Comparison of ENCODE assay signal across 8 cellular contexts in the genomic region with DNA sequence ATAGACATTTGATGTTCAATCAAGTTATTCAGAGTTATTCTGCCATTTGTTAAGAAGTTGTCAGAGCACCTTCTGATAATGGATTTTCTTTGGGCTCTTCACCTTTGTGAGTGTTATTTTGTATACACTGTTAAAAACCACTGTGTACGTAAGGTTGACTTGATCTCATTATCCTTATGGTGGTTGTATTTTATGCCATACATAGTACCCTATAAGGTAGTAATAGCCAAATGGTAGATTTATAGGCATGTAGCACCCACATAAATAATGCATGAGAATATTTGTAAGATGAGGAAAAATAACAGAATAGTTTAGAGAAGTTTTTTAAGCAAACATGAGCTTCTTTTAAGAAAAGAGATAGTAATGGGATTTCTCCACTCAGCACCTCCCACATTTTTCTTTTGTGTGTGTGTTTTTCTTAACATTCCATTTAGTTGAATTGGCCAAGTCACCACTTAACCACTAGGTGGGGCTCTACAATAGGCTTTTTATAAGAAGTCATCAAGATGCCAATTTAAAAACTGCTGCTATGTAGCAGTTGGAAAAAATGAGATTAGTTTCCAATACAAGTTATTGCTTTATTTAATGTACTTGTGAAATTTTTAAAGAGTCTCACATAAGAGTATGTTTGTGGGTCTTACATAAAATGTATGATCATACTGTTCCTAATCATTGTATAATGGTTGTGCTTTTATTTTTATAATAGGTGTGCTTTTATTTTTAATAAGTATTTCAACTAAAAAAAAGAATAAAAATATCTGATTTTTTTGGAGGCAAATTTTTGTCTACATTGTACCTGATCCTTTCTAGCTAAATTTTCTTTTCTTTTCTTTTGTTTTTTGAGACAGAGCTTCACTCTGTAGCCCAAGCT. TPM values are rescaled to one million over a fixed set of nuclear protein-coding genes. Genes with fewer than 3 reads are reported as not detected.
DNase-seq lines count a peak whose midpoint lies in the region; ATAC-seq and TF ChIP-seq lines count a peak whose summit lies in the region.

No MANE protein-coding gene starts in this region.

- DNase-seq in activated naive CD4-positive, alpha-beta T cell treated with anti-CD3 and anti-CD28 coated beads for 36 hours: peak; percentile 45
- no peak for DNase-seq in activated naive CD4-positive, alpha-beta T cell treated with anti-CD3 and anti-CD28 coated beads, Interleukin-2, amount 50 U/mL, for 16 hours
- DNase-seq in LoVo (ENCODE audit: low spot score) (peak; percentile 74), RKO (ENCODE audit: low spot score) (peak; percentile 92), dedifferentiated amniotic fluid mesenchymal stem cell (ENCODE audit: extremely low spot score) (peak; percentile 94), vagina (ENCODE audit: extremely low spot score in 2 of 2) (no peak)
- DNase-seq in activated naive CD4-positive, alpha-beta T cell treated with anti-CD3 and anti-CD28 coated beads, Interleukin-2, amount 50 U/mL, for 72 hours (ENCODE audit: low spot score in 2 of 2): no peak

- H3K36me3 ChIP-seq in liver (ENCODE audit: control insufficient read depth in 4 of 4, insufficient read depth in 3 of 4, low read depth in 1 of 4, low read length in 3 of 4) (peaks cover 3 to 48% (median 31%) of the 10 kb centered on the region in 4 donors), vagina (peaks cover 0 to 69% of the 10 kb centered on the region in 2 donors)

- H3K4me1 Mint-ChIP-seq in activated naive CD4-positive, alpha-beta T cell treated with anti-CD3 and anti-CD28 coated beads for 36 hours (ENCODE audit: low read depth): no peaks in the 10 kb centered on the region

- 74% methylated on average over 1 of the region's 1 CpG for WGBS in liver

- no peak overlapping the region for H3K4me3 ChIP-seq in liver (ENCODE audit: low read depth in 1 of 3, low read length in 3 of 3)
- H3K4me3 ChIP-seq in vagina: no peak overlapping the region

- no peak overlapping the region for H3K4me3 Mint-ChIP-seq in activated naive CD4-positive, alpha-beta T cell treated with anti-CD3 and anti-CD28 coated beads for 36 hours

- H3K4me1 ChIP-seq in liver (ENCODE audit: control insufficient read depth in 4 of 4, insufficient read depth in 4 of 4, low read length in 3 of 4) (no peaks in the 10 kb centered on the region), vagina (no peaks in the 10 kb centered on the region)

- peak; percentile 92 to 94 for TF ChIP-seq RAD21 in liver (IDR thresholded peaks at IDR 0.05)

- H3K27ac Mint-ChIP-seq in activated naive CD4-positive, alpha-beta T cell treated with anti-CD3 and anti-CD28 coated beads for 36 hours: no peak overlapping the region
- no peak overlapping the region for H3K27ac Mint-ChIP-seq in activated naive CD4-positive, alpha-beta T cell treated with anti-CD3 and anti-CD28 coated beads, Interleukin-2, amount 50 U/mL, for 72 hours

- no peaks in the 10 kb centered on the region for H3K9me3 ChIP-seq in liver (ENCODE audit: control insufficient read depth in 4 of 4, low read length in 3 of 4)
- no peaks in the 10 kb centered on the region for H3K9me3 ChIP-seq in vagina

- no peak for TF ChIP-seq POLR2A in vagina (IDR thresholded peaks at IDR 0.05)

- H3K36me3 Mint-ChIP-seq in activated naive CD4-positive, alpha-beta T cell treated with anti-CD3 and anti-CD28 coated beads for 36 hours (ENCODE audit: low read depth): peaks cover 28% of the 10 kb centered on the region
- H3K36me3 Mint-ChIP-seq in activated naive CD4-positive, alpha-beta T cell treated with anti-CD3 and anti-CD28 coated beads, Interleukin-2, amount 50 U/mL, for 72 hours: peaks cover 0 to 17% of the 10 kb centered on the region in 2 donors

- intact Hi-C loops in activated naive CD4-positive, alpha-beta T cell treated with anti-CD3 and anti-CD28 coated beads for 36 hours (cut with micrococcal nuclease): loop anchor here (1.0 to 5.0 kb wide), 3 partner anchors 44 to 388 kb away; no protein-coding TSS in a partner anchor
- intact Hi-C loops in vagina (cut with DNase I): no loop called here

- no peaks in the 10 kb centered on the region for H3K27me3 Mint-ChIP-seq in activated naive CD4-positive, alpha-beta T cell treated with anti-CD3 and anti-CD28 coated beads for 36 hours (ENCODE audit: low read depth)

- no peaks in the 10 kb centered on the region for H3K27me3 ChIP-seq in liver (ENCODE audit: control insufficient read depth in 4 of 4, insufficient read depth in 4 of 4, low read length in 3 of 4)
- no peaks in the 10 kb centered on the region for H3K27me3 ChIP-seq in vagina

- no peak overlapping the region for H3K9ac ChIP-seq in liver (ENCODE audit: low read depth in 1 of 2, low read length in 2 of 2)

- H3K27ac ChIP-seq in liver (ENCODE audit: low read depth in 1 of 2, low read length in 2 of 2) (no peak overlapping the region), vagina (no peak overlapping the region)

- CTCF ChIA-PET in activated naive CD4-positive, alpha-beta T cell treated with anti-CD3 and anti-CD28 coated beads for 36 hours (lab: Charles Lee): interaction anchor here (0.6 to 2.8 kb wide), 22 partner anchors 9 to 389 kb away, joined by 3 to 28 read pairs (median 3); a partner anchor contains a TSS

- no peak for ATAC-seq in activated naive CD4-positive, alpha-beta T cell treated with anti-CD3 and anti-CD28 coated beads, Interleukin-2, amount 50 U/mL, for 72 hours

- TF ChIP-seq CTCF in liver (IDR thresholded peaks at IDR 0.05; ENCODE audit: low read depth, low read length, missing input control) (peak; percentile 77), vagina (IDR thresholded peaks at IDR 0.05) (peak; percentile 23 to 71 (median 63))

- no peaks in the 10 kb centered on the region for H3K9me3 Mint-ChIP-seq in activated naive CD4-positive, alpha-beta T cell treated with anti-CD3 and anti-CD28 coated beads for 36 hours
- H3K9me3 Mint-ChIP-seq in activated naive CD4-positive, alpha-beta T cell treated with anti-CD3 and anti-CD28 coated beads, Interleukin-2, amount 50 U/mL, for 72 hours: no peaks in the 10 kb centered on the region

TF ChIP-seq in liver, 16 proteins besides CTCF, POLR2A, EP300 and RAD21 (continues in another document):
- TF ChIP-seq RXRA (IDR thresholded peaks at IDR 0.05) (no peak), FOXA2 (IDR thresholded peaks at IDR 0.05) (no peak), HNF4G (IDR thresholded peaks at IDR 0.05) (no peak), SP1 (IDR thresholded peaks at IDR 0.05) (no peak), TAF1 (conservative IDR thresholded peaks at IDR 0.05) (no peak), YY1 (IDR thresholded peaks at IDR 0.05) (no peak), NR2F2 (IDR thresholded peaks at IDR 0.05) (no peak), JUND (IDR thresholded peaks at IDR 0.05) (no peak), EGR1 (IDR thresholded peaks at IDR 0.05; ENCODE audit: low read depth in 2 of 2) (no peak), FOXA1 (IDR thresholded peaks at IDR 0.05) (no peak), GABPA (IDR thresholded peaks at IDR 0.05 in 1 of 2, conservative IDR thresholded peaks at IDR 0.05 in 1 of 2) (no peak)
- TF ChIP-seq, protein P1, sequence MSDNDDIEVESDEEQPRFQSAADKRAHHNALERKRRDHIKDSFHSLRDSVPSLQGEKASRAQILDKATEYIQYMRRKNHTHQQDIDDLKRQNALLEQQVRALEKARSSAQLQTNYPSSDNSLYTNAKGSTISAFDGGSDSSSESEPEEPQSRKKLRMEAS (IDR thresholded peaks at IDR 0.05): no peak
- TF ChIP-seq, protein P2, sequence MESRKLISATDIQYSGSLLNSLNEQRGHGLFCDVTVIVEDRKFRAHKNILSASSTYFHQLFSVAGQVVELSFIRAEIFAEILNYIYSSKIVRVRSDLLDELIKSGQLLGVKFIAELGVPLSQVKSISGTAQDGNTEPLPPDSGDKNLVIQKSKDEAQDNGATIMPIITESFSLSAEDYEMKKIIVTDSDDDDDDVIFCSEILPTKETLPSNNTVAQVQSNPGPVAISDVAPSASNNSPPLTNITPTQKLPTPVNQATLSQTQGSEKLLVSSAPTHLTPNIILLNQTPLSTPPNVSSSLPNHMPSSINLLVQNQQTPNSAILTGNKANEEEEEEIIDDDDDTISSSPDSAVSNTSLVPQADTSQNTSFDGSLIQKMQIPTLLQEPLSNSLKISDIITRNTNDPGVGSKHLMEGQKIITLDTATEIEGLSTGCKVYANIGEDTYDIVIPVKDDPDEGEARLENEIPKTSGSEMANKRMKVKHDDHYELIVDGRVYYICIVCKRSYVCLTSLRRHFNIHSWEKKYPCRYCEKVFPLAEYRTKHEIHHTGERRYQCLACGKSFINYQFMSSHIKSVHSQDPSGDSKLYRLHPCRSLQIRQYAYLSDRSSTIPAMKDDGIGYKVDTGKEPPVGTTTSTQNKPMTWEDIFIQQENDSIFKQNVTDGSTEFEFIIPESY (IDR thresholded peaks at IDR 0.05): no peak
- TF ChIP-seq, protein P3, sequence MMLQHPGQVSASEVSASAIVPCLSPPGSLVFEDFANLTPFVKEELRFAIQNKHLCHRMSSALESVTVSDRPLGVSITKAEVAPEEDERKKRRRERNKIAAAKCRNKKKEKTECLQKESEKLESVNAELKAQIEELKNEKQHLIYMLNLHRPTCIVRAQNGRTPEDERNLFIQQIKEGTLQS (IDR thresholded peaks at IDR 0.05): no peak

RNA-seq across cellular contexts. Expression of a gene that starts 41.1 kb away (rescaled TPM):
- 10 to 100 TPM; 21.5 to 21.6 TPM for total RNA-seq in activated naive CD4-positive, alpha-beta T cell treated with anti-CD3 and anti-CD28 coated beads for 36 hours
- total RNA-seq in liver: 10 to 100 TPM in 1 of 2 donors, 1 to 10 TPM in 1; 6.8 to 16.6 TPM
- polyA plus RNA-seq in liver: 10 to 100 TPM; 11.1 to 30.7 TPM
- 13.5 TPM for total RNA-seq in vagina
- 10 to 100 TPM; 16.6 to 17.0 TPM for total RNA-seq in activated naive CD4-positive, alpha-beta T cell treated with anti-CD3 and anti-CD28 coated beads, Interleukin-2, amount 50 U/mL, for 72 hours

Comparison
In these comparisons a context has a peak if more than half of its experiments do, and no peak if none do; other contexts are left out.
1. DNase-seq: peak in activated naive CD4-positive, alpha-beta T cell treated with anti-CD3 and anti-CD28 coated beads for 36 hours (single experiment), LoVo (single experiment), RKO (single experiment) and dedifferentiated amniotic fluid mesenchymal stem cell (single experiment); none in activated naive CD4-positive, alpha-beta T cell treated with anti-CD3 and anti-CD28 coated beads, Interleukin-2, amount 50 U/mL, for 16 hours (single experiment), vagina (0 of 2) and activated naive CD4-positive, alpha-beta T cell treated with anti-CD3 and anti-CD28 coated beads, Interleukin-2, amount 50 U/mL, for 72 hours (0 of 2).